In genomic region chr3:194075802-194076460, GRCh38 we compare ENCODE assay signal across 1 cellular context.
TF ChIP-seq lines count a peak whose summit lies in the region.

No MANE protein-coding gene starts in this region.

TF ChIP-seq in HepG2, 621 proteins besides CTCF, POLR2A, EP300 and RAD21 (continued from another document and continues in another):
- TF ChIP-seq, protein P1, sequence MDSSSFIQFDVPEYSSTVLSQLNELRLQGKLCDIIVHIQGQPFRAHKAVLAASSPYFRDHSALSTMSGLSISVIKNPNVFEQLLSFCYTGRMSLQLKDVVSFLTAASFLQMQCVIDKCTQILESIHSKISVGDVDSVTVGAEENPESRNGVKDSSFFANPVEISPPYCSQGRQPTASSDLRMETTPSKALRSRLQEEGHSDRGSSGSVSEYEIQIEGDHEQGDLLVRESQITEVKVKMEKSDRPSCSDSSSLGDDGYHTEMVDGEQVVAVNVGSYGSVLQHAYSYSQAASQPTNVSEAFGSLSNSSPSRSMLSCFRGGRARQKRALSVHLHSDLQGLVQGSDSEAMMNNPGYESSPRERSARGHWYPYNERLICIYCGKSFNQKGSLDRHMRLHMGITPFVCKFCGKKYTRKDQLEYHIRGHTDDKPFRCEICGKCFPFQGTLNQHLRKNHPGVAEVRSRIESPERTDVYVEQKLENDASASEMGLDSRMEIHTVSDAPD (CRISPR knock-in tag; IDR thresholded peaks at IDR 0.05): peak; percentile 90
- TF ChIP-seq SMAD9 (CRISPR knock-in tag; IDR thresholded peaks at IDR 0.05) (no peak), MIER2 (CRISPR knock-in tag; IDR thresholded peaks at IDR 0.05) (peak; percentile 72; the same call in 1 of the 2 replicates), RFX5 (IDR thresholded peaks at IDR 0.05; ENCODE audit: low read depth, low read length) (no peak), HNF1B (CRISPR knock-in tag; IDR thresholded peaks at IDR 0.05) (peak; percentile 40; the same call in 1 of the 2 replicates), NFE2 (CRISPR knock-in tag; IDR thresholded peaks at IDR 0.05) (no peak), RCOR2 (CRISPR knock-in tag; IDR thresholded peaks at IDR 0.05) (no peak; the same call in 1 of the 2 replicates), ZNF567 (CRISPR knock-in tag; IDR thresholded peaks at IDR 0.05; ENCODE audit: borderline replicate concordance) (0 out of 2 replicates have a peak, but pooled peaks have one; percentile 47), DMAP1 (CRISPR knock-in tag; IDR thresholded peaks at IDR 0.05) (peak; percentile 43; the same call in 1 of the 2 replicates), HES4 (CRISPR knock-in tag; IDR thresholded peaks at IDR 0.05; ENCODE audit: borderline replicate concordance) (no peak), ZBTB7A (CRISPR knock-in tag; IDR thresholded peaks at IDR 0.05) (no peak), GLI4 (CRISPR knock-in tag; IDR thresholded peaks at IDR 0.05; ENCODE audit: borderline replicate concordance) (no peak), ZNF580 (CRISPR knock-in tag; IDR thresholded peaks at IDR 0.05; ENCODE audit: borderline replicate concordance, low read depth) (no peak), ZNF788 (CRISPR knock-in tag; IDR thresholded peaks at IDR 0.05; ENCODE audit: borderline replicate concordance) (peak; percentile 50; the same call in 1 of the 2 replicates), SNRNP70 (IDR thresholded peaks at IDR 0.05; ENCODE audit: low read depth, low read length) (no peak), ATF7 (IDR thresholded peaks at IDR 0.05) (no peak), ATF7 (CRISPR knock-in tag; IDR thresholded peaks at IDR 0.05) (no peak), ZNF451 (CRISPR knock-in tag; IDR thresholded peaks at IDR 0.05) (no peak), SNAPC2 (CRISPR knock-in tag; IDR thresholded peaks at IDR 0.05) (no peak), SP5 (CRISPR knock-in tag; IDR thresholded peaks at IDR 0.05; ENCODE audit: borderline replicate concordance, low read depth) (peak; percentile 48; the same call in 1 of the 2 replicates), E2F2 (CRISPR knock-in tag; IDR thresholded peaks at IDR 0.05; ENCODE audit: borderline replicate concordance) (no peak), MTF1 (CRISPR knock-in tag; IDR thresholded peaks at IDR 0.05) (no peak), FOXO1 (CRISPR knock-in tag; IDR thresholded peaks at IDR 0.05) (peak; percentile 79), NFKBIZ (CRISPR knock-in tag; IDR thresholded peaks at IDR 0.05) (peak; percentile 22; the same call in 1 of the 2 replicates), MEIS1 (CRISPR knock-in tag; IDR thresholded peaks at IDR 0.05; ENCODE audit: borderline replicate concordance) (0 out of 2 replicates have a peak, but pooled peaks have one; percentile 33), CENPT (CRISPR knock-in tag; IDR thresholded peaks at IDR 0.05; ENCODE audit: low read depth) (no peak), STAG1 (CRISPR knock-in tag; IDR thresholded peaks at IDR 0.05) (peak; percentile 69), YY1 (IDR thresholded peaks at IDR 0.05; ENCODE audit: insufficient read depth, insufficient replicate concordance, low read depth, low read length) (peak; percentile 78), TFAP4 (IDR thresholded peaks at IDR 0.05; ENCODE audit: borderline replicate concordance, low read depth) (peak; percentile 53; the same call in 1 of the 2 replicates), NPAS2 (CRISPR knock-in tag; IDR thresholded peaks at IDR 0.05; ENCODE audit: borderline replicate concordance) (no peak), ZNF407 (CRISPR knock-in tag; IDR thresholded peaks at IDR 0.05; ENCODE audit: not compliant biosample characterization) (no peak), NFRKB (IDR thresholded peaks at IDR 0.05) (no peak), SOX6 (IDR thresholded peaks at IDR 0.05) (no peak), SOX6 (CRISPR knock-in tag; IDR thresholded peaks at IDR 0.05) (peak; percentile 83), ZNF431 (CRISPR knock-in tag; IDR thresholded peaks at IDR 0.05; ENCODE audit: borderline replicate concordance, low read depth) (no peak), NKX3-1 (CRISPR knock-in tag; IDR thresholded peaks at IDR 0.05) (no peak), HOXA3 (CRISPR knock-in tag; IDR thresholded peaks at IDR 0.05) (peak; percentile 89), U2AF2 (IDR thresholded peaks at IDR 0.05; ENCODE audit: low read depth, low read length) (no peak), RNF2 (conservative IDR thresholded peaks at IDR 0.05; ENCODE audit: low read depth) (0 out of 2 replicates have a peak, but pooled peaks have one; percentile 29)
- TF ChIP-seq, protein P2, sequence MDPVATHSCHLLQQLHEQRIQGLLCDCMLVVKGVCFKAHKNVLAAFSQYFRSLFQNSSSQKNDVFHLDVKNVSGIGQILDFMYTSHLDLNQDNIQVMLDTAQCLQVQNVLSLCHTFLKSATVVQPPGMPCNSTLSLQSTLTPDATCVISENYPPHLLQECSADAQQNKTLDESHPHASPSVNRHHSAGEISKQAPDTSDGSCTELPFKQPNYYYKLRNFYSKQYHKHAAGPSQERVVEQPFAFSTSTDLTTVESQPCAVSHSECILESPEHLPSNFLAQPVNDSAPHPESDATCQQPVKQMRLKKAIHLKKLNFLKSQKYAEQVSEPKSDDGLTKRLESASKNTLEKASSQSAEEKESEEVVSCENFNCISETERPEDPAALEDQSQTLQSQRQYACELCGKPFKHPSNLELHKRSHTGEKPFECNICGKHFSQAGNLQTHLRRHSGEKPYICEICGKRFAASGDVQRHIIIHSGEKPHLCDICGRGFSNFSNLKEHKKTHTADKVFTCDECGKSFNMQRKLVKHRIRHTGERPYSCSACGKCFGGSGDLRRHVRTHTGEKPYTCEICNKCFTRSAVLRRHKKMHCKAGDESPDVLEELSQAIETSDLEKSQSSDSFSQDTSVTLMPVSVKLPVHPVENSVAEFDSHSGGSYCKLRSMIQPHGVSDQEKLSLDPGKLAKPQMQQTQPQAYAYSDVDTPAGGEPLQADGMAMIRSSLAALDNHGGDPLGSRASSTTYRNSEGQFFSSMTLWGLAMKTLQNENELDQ (CRISPR knock-in tag; IDR thresholded peaks at IDR 0.05; ENCODE audit: borderline replicate concordance): no peak
- TF ChIP-seq, protein P3, sequence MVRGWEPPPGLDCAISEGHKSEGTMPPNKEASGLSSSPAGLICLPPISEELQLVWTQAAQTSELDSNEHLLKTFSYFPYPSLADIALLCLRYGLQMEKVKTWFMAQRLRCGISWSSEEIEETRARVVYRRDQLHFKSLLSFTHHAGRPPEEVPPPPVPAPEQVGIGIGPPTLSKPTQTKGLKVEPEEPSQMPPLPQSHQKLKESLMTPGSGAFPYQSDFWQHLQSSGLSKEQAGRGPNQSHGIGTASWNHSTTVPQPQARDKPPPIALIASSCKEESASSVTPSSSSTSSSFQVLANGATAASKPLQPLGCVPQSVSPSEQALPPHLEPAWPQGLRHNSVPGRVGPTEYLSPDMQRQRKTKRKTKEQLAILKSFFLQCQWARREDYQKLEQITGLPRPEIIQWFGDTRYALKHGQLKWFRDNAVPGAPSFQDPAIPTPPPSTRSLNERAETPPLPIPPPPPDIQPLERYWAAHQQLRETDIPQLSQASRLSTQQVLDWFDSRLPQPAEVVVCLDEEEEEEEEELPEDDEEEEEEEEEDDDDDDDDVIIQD (CRISPR knock-in tag; IDR thresholded peaks at IDR 0.05; ENCODE audit: low read depth): peak; percentile 84
- TF ChIP-seq, protein P4, sequence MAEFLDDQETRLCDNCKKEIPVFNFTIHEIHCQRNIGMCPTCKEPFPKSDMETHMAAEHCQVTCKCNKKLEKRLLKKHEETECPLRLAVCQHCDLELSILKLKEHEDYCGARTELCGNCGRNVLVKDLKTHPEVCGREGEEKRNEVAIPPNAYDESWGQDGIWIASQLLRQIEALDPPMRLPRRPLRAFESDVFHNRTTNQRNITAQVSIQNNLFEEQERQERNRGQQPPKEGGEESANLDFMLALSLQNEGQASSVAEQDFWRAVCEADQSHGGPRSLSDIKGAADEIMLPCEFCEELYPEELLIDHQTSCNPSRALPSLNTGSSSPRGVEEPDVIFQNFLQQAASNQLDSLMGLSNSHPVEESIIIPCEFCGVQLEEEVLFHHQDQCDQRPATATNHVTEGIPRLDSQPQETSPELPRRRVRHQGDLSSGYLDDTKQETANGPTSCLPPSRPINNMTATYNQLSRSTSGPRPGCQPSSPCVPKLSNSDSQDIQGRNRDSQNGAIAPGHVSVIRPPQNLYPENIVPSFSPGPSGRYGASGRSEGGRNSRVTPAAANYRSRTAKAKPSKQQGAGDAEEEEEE (CRISPR knock-in tag; IDR thresholded peaks at IDR 0.05; ENCODE audit: borderline replicate concordance): no peak
